ENCODE assay signal across 1 cellular context in the genomic region with DNA sequence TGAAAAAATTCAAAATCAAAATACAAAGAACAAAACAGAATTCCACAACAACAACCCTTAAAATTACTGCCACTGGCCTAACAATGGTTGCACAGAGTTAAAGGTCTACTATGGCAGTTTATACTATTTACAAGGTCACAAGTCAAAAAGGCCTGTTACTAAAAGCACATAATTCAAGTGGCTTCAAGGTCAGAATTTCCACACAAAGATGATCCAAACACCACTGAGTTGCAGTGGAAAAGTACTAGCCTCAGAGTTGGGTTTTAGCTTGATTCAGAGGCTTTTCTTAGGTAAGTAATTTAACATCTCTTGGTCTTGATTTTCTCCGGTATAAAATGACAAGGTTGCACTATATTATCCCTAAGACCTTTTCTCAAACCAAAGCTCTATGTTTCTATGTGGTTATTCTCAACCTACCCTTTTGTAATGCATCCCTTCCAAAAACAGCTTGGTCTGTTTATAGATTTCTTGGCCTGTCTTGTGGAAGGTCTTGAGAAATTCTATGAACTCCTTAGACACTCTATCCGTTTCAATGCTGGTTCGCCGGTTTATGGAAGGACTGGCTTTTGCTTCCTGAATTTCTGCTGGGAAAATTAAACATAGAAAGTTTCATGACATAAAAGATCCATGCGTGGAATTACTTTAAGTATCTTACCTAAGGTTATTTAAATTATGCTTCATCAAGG.
TF ChIP-seq lines count a peak whose summit lies in the region.
"Not testable (repeated sequence)": the region's sequence is repeated elsewhere in the genome, so short reads cannot be mapped to it uniquely, and the experiment has no call there.

No MANE protein-coding gene starts in this region.

TF ChIP-seq in HepG2, 621 proteins besides CTCF, POLR2A, EP300 and RAD21 (continued from another document):
- 0 out of 2 replicates have a peak, but pooled peaks have one; percentile 34 for TF ChIP-seq FOXK1 (CRISPR knock-in tag; IDR thresholded peaks at IDR 0.05; ENCODE audit: borderline replicate concordance, low read depth)
- TF ChIP-seq, protein P1, sequence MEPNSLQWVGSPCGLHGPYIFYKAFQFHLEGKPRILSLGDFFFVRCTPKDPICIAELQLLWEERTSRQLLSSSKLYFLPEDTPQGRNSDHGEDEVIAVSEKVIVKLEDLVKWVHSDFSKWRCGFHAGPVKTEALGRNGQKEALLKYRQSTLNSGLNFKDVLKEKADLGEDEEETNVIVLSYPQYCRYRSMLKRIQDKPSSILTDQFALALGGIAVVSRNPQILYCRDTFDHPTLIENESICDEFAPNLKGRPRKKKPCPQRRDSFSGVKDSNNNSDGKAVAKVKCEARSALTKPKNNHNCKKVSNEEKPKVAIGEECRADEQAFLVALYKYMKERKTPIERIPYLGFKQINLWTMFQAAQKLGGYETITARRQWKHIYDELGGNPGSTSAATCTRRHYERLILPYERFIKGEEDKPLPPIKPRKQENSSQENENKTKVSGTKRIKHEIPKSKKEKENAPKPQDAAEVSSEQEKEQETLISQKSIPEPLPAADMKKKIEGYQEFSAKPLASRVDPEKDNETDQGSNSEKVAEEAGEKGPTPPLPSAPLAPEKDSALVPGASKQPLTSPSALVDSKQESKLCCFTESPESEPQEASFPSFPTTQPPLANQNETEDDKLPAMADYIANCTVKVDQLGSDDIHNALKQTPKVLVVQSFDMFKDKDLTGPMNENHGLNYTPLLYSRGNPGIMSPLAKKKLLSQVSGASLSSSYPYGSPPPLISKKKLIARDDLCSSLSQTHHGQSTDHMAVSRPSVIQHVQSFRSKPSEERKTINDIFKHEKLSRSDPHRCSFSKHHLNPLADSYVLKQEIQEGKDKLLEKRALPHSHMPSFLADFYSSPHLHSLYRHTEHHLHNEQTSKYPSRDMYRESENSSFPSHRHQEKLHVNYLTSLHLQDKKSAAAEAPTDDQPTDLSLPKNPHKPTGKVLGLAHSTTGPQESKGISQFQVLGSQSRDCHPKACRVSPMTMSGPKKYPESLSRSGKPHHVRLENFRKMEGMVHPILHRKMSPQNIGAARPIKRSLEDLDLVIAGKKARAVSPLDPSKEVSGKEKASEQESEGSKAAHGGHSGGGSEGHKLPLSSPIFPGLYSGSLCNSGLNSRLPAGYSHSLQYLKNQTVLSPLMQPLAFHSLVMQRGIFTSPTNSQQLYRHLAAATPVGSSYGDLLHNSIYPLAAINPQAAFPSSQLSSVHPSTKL (CRISPR knock-in tag; IDR thresholded peaks at IDR 0.05): peak; percentile 87
- 0 out of 2 replicates have a peak, but pooled peaks have one; percentile 37 for TF ChIP-seq ZKSCAN8 (CRISPR knock-in tag; IDR thresholded peaks at IDR 0.05; ENCODE audit: borderline replicate concordance)
- TF ChIP-seq, protein P2, sequence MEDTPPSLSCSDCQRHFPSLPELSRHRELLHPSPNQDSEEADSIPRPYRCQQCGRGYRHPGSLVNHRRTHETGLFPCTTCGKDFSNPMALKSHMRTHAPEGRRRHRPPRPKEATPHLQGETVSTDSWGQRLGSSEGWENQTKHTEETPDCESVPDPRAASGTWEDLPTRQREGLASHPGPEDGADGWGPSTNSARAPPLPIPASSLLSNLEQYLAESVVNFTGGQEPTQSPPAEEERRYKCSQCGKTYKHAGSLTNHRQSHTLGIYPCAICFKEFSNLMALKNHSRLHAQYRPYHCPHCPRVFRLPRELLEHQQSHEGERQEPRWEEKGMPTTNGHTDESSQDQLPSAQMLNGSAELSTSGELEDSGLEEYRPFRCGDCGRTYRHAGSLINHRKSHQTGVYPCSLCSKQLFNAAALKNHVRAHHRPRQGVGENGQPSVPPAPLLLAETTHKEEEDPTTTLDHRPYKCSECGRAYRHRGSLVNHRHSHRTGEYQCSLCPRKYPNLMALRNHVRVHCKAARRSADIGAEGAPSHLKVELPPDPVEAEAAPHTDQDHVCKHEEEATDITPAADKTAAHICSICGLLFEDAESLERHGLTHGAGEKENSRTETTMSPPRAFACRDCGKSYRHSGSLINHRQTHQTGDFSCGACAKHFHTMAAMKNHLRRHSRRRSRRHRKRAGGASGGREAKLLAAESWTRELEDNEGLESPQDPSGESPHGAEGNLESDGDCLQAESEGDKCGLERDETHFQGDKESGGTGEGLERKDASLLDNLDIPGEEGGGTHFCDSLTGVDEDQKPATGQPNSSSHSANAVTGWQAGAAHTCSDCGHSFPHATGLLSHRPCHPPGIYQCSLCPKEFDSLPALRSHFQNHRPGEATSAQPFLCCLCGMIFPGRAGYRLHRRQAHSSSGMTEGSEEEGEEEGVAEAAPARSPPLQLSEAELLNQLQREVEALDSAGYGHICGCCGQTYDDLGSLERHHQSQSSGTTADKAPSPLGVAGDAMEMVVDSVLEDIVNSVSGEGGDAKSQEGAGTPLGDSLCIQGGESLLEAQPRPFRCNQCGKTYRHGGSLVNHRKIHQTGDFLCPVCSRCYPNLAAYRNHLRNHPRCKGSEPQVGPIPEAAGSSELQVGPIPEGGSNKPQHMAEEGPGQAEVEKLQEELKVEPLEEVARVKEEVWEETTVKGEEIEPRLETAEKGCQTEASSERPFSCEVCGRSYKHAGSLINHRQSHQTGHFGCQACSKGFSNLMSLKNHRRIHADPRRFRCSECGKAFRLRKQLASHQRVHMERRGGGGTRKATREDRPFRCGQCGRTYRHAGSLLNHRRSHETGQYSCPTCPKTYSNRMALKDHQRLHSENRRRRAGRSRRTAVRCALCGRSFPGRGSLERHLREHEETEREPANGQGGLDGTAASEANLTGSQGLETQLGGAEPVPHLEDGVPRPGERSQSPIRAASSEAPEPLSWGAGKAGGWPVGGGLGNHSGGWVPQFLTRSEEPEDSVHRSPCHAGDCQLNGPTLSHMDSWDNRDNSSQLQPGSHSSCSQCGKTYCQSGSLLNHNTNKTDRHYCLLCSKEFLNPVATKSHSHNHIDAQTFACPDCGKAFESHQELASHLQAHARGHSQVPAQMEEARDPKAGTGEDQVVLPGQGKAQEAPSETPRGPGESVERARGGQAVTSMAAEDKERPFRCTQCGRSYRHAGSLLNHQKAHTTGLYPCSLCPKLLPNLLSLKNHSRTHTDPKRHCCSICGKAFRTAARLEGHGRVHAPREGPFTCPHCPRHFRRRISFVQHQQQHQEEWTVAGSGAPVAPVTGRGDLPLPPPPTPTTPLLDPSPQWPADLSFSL (CRISPR knock-in tag; IDR thresholded peaks at IDR 0.05): peak; percentile 77; the same call in 1 of the 2 replicates
- 0 out of 2 replicates have a peak, but pooled peaks have one; percentile 42 for TF ChIP-seq PHF21A (CRISPR knock-in tag; IDR thresholded peaks at IDR 0.05)
- peak; percentile 28; the same call in 1 of the 2 replicates for TF ChIP-seq THRA (CRISPR knock-in tag; IDR thresholded peaks at IDR 0.05; ENCODE audit: borderline replicate concordance)
- peak; percentile 68; the same call in 1 of the 2 replicates for TF ChIP-seq FOXJ3 (CRISPR knock-in tag; IDR thresholded peaks at IDR 0.05; ENCODE audit: borderline replicate concordance)
- peak; percentile 85 for TF ChIP-seq GATAD2A (CRISPR knock-in tag; IDR thresholded peaks at IDR 0.05)
- peak; percentile 74 for TF ChIP-seq RARA (CRISPR knock-in tag; IDR thresholded peaks at IDR 0.05)
- peak; percentile 32; the same call in 1 of the 2 replicates for TF ChIP-seq KDM6A (CRISPR knock-in tag; IDR thresholded peaks at IDR 0.05; ENCODE audit: low read depth)
- 0 out of 4 replicates have a peak, but pooled peaks of 1 of the 2 experiments have one; percentile 12 for TF ChIP-seq ATF4 (CRISPR knock-in tag; IDR thresholded peaks at IDR 0.05)
- peak; percentile 56; the same call in 1 of the 2 replicates for TF ChIP-seq BCL6 (CRISPR knock-in tag; IDR thresholded peaks at IDR 0.05)
- peak; percentile 85 for TF ChIP-seq MED1 (CRISPR knock-in tag; IDR thresholded peaks at IDR 0.05)
- TF ChIP-seq TARDBP (CRISPR knock-in tag; IDR thresholded peaks at IDR 0.05): 0 out of 2 replicates have a peak, but pooled peaks have one; percentile 40
- TF ChIP-seq SAP130 (CRISPR knock-in tag; IDR thresholded peaks at IDR 0.05; ENCODE audit: low read depth): peak; percentile 76
- TF ChIP-seq ZNF331 (CRISPR knock-in tag; IDR thresholded peaks at IDR 0.05): peak; percentile 39; the same call in 1 of the 2 replicates
- not testable (repeated sequence) for TF ChIP-seq FOXP1, FOXA1, SOX6 (IDR thresholded peaks at IDR 0.05)
- TF ChIP-seq FOXP1 (CRISPR knock-in tag; IDR thresholded peaks at IDR 0.05): peak; percentile 88
- TF ChIP-seq FOSL2 (CRISPR knock-in tag; IDR thresholded peaks at IDR 0.05): peak; percentile 69
- TF ChIP-seq ZNF609 (CRISPR knock-in tag; IDR thresholded peaks at IDR 0.05; ENCODE audit: borderline replicate concordance): peak; percentile 59; the same call in 1 of the 2 replicates
- TF ChIP-seq RCOR2 (CRISPR knock-in tag; IDR thresholded peaks at IDR 0.05): 0 out of 2 replicates have a peak, but pooled peaks have one; percentile 26
- peak; percentile 81 for TF ChIP-seq FOXA3 (CRISPR knock-in tag; IDR thresholded peaks at IDR 0.05)
- TF ChIP-seq, protein P3, sequence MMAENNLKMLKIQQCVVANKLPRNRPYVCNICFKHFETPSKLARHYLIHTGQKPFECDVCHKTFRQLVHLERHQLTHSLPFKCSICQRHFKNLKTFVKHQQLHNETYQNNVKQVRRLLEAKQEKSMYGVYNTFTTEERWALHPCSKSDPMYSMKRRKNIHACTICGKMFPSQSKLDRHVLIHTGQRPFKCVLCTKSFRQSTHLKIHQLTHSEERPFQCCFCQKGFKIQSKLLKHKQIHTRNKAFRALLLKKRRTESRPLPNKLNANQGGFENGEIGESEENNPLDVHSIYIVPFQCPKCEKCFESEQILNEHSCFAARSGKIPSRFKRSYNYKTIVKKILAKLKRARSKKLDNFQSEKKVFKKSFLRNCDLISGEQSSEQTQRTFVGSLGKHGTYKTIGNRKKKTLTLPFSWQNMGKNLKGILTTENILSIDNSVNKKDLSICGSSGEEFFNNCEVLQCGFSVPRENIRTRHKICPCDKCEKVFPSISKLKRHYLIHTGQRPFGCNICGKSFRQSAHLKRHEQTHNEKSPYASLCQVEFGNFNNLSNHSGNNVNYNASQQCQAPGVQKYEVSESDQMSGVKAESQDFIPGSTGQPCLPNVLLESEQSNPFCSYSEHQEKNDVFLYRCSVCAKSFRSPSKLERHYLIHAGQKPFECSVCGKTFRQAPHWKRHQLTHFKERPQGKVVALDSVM (CRISPR knock-in tag; IDR thresholded peaks at IDR 0.05): 0 out of 2 replicates have a peak, but pooled peaks have one; percentile 14
- TF ChIP-seq NCOA2 (CRISPR knock-in tag; IDR thresholded peaks at IDR 0.05): peak; percentile 92
- 0 out of 2 replicates have a peak, but pooled peaks have one; percentile 13 for TF ChIP-seq FOSL1 (CRISPR knock-in tag; IDR thresholded peaks at IDR 0.05; ENCODE audit: borderline replicate concordance)
- 0 out of 2 replicates have a peak, but pooled peaks have one; percentile 40 for TF ChIP-seq FOXA1 (CRISPR knock-in tag; IDR thresholded peaks at IDR 0.05)
- peak; percentile 92 for TF ChIP-seq SOX6 (CRISPR knock-in tag; IDR thresholded peaks at IDR 0.05)
- 0 out of 2 replicates have a peak, but pooled peaks have one; percentile 21 for TF ChIP-seq ATF2 (CRISPR knock-in tag; IDR thresholded peaks at IDR 0.05)
- TF ChIP-seq THAP11 (CRISPR knock-in tag; IDR thresholded peaks at IDR 0.05): peak; percentile 39; the same call in 1 of the 2 replicates
TF ChIP-seq in HepG2: peak in this region for 68; not testable (repeated sequence) for 553.
